In the genomic region with DNA sequence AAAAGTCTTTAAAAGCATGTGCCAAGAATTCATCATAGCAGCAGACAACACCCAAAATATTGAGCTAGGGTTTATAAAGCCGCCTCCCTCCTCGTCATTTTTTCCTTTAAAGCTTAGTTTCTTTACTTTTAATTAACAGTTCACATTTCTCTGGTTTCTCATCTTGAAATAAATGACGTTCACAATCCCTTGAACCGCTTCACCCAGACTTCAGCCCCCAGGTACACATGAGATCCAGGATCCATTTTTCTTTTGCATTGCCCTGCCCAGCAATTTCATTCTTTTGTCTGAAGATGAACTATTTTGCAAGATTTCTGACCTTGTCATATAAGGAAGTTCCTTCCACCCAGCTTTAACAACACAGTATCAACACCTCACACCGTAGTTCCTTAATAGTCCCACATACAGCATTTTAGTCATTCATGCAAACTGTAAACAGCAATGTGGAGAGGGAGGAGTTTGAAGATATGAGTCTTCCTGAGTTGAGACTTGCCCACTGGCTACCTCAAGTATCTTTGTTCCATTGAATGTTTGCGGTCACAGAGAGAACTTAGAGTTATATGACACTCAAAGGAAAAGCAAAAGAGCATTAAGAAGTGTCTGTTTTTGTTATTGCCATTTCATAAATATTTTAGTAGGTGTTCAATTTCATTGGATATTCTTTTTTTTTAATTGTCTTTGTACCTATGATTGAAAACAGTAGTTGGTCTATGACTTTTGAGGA, we compare ENCODE assay signal across 8 cellular contexts. TPM values are rescaled to one million over a fixed set of nuclear protein-coding genes. Genes with fewer than 3 reads are reported as not detected.
DNase-seq lines count a peak whose midpoint lies in the region; ATAC-seq and TF ChIP-seq lines count a peak whose summit lies in the region.

No MANE protein-coding gene starts in this region.

- peak; percentile 94 for DNase-seq in SIG-M5 treated with dmso at 0.1 percent for 504 hours (lab: John Stamatoyannopoulos, UW; ENCODE audit: unreplicated experiment)
- peak; percentile 96 for DNase-seq in epithelial cell of esophagus (ENCODE audit: low read depth)
- peak; percentile 63 for DNase-seq in renal cortical epithelial cell (ENCODE audit: low read depth)
- DNase-seq in AG08396 (ENCODE audit: low spot score), result no peak
- no peak for DNase-seq in stimulated activated CD8-positive, alpha-beta memory T cell treated with anti-CD3 and anti-CD28 coated beads, Interleukin-4, amount 100 ng/mL, for 48 hours

- peak; percentile 42 for ATAC-seq in HG03354 (IDR thresholded peaks at IDR 0.05; ENCODE audit: poor library complexity, severe bottlenecking, unreplicated experiment)
- ATAC-seq in GM18517 (IDR thresholded peaks at IDR 0.05; ENCODE audit: unreplicated experiment), result no peak
- ATAC-seq in GM21381 (IDR thresholded peaks at IDR 0.05; ENCODE audit: unreplicated experiment), result no peak

- peak overlapping the region; percentile 38 for H3K4me3 ChIP-seq in epithelial cell of esophagus (ENCODE audit: low read length)

- no peak for TF ChIP-seq CTCF in epithelial cell of esophagus (IDR thresholded peaks at IDR 0.05; ENCODE audit: insufficient read depth, low read depth, low read length, missing control alignments)

RNA-seq across cellular contexts. Expression of gene CACYBP, which starts 35.3 kb away (rescaled TPM):
- 118 and 251 TPM in 2 replicates for total RNA-seq in renal cortical epithelial cell

RNA-seq across cellular contexts. Expression of gene MRPS14, which starts 58.8 kb away (rescaled TPM):
- 14.2 and 21.0 TPM in 2 replicates for total RNA-seq in renal cortical epithelial cell

Comparison
In these comparisons a context has a peak if more than half of its experiments do, and no peak if none do; other contexts are left out.
1. DNase-seq: peak in SIG-M5 treated with dmso at 0.1 percent for 504 hours (single experiment), epithelial cell of esophagus (single experiment) and renal cortical epithelial cell (single experiment); none in AG08396 (single experiment) and stimulated activated CD8-positive, alpha-beta memory T cell treated with anti-CD3 and anti-CD28 coated beads, Interleukin-4, amount 100 ng/mL, for 48 hours (single experiment).